Comparison of ENCODE assay signal across 1 cellular context in genomic region chr7:101137651-101138148, GRCh38.
A peak's percentile ranks its signal among the peaks of the same experiment; 100 is the strongest.
TF ChIP-seq lines count a peak whose summit lies in the region.

No MANE protein-coding gene starts in this region.

TF ChIP-seq in HepG2, 621 proteins besides CTCF, POLR2A, EP300 and RAD21 (continued from another document and continues in another):
- TF ChIP-seq, protein P1, sequence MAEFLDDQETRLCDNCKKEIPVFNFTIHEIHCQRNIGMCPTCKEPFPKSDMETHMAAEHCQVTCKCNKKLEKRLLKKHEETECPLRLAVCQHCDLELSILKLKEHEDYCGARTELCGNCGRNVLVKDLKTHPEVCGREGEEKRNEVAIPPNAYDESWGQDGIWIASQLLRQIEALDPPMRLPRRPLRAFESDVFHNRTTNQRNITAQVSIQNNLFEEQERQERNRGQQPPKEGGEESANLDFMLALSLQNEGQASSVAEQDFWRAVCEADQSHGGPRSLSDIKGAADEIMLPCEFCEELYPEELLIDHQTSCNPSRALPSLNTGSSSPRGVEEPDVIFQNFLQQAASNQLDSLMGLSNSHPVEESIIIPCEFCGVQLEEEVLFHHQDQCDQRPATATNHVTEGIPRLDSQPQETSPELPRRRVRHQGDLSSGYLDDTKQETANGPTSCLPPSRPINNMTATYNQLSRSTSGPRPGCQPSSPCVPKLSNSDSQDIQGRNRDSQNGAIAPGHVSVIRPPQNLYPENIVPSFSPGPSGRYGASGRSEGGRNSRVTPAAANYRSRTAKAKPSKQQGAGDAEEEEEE (CRISPR knock-in tag; IDR thresholded peaks at IDR 0.05; ENCODE audit: borderline replicate concordance), result 0 out of 2 replicates have a peak, but pooled peaks have one; percentile 35
- TF ChIP-seq ZNF563 (CRISPR knock-in tag; IDR thresholded peaks at IDR 0.05) (0 out of 2 replicates have a peak, but pooled peaks have one; percentile 12), PRDM15 (CRISPR knock-in tag; IDR thresholded peaks at IDR 0.05) (no peak), GATAD2A (CRISPR knock-in tag; IDR thresholded peaks at IDR 0.05) (no peak), SMAD3 (CRISPR knock-in tag; IDR thresholded peaks at IDR 0.05) (no peak), PTBP1 (IDR thresholded peaks at IDR 0.05; ENCODE audit: low read depth, low read length, poor library complexity, severe bottlenecking) (no peak), ZNF446 (CRISPR knock-in tag; IDR thresholded peaks at IDR 0.05) (0 out of 2 replicates have a peak, but pooled peaks have one; percentile 18), ZNF142 (CRISPR knock-in tag; IDR thresholded peaks at IDR 0.05) (no peak), KDM1A (CRISPR knock-in tag; IDR thresholded peaks at IDR 0.05) (no peak), HNF1B (CRISPR knock-in tag; IDR thresholded peaks at IDR 0.05) (peak; percentile 73), KLF9 (CRISPR knock-in tag; IDR thresholded peaks at IDR 0.05; ENCODE audit: low read depth) (no peak), ZNF501 (CRISPR knock-in tag; IDR thresholded peaks at IDR 0.05) (0 out of 2 replicates have a peak, but pooled peaks have one; percentile 32), ATF5 (CRISPR knock-in tag; IDR thresholded peaks at IDR 0.05; ENCODE audit: low read depth) (no peak), PRDM4 (CRISPR knock-in tag; IDR thresholded peaks at IDR 0.05; ENCODE audit: borderline replicate concordance) (no peak), PLSCR1 (CRISPR knock-in tag; IDR thresholded peaks at IDR 0.05; ENCODE audit: borderline replicate concordance) (peak; percentile 86; the same call in 1 of the 2 replicates), ATAD3A (CRISPR knock-in tag; IDR thresholded peaks at IDR 0.05) (no peak), PAF1 (CRISPR knock-in tag; IDR thresholded peaks at IDR 0.05) (peak; percentile 59; the same call in 1 of the 2 replicates), MAFG (CRISPR knock-in tag; IDR thresholded peaks at IDR 0.05) (no peak), POLR2AphosphoS5 (IDR thresholded peaks at IDR 0.05; ENCODE audit: low read depth, low read length) (peak; percentile 42; the same call in 1 of the 2 replicates), ELF4 (CRISPR knock-in tag; IDR thresholded peaks at IDR 0.05; ENCODE audit: borderline replicate concordance) (no peak), PHF20 (CRISPR knock-in tag; IDR thresholded peaks at IDR 0.05) (no peak), ZNF552 (CRISPR knock-in tag; IDR thresholded peaks at IDR 0.05; ENCODE audit: borderline replicate concordance) (no peak), ZNF619 (CRISPR knock-in tag; IDR thresholded peaks at IDR 0.05) (no peak), ZNF703 (CRISPR knock-in tag; IDR thresholded peaks at IDR 0.05; ENCODE audit: borderline replicate concordance) (no peak), BATF2 (CRISPR knock-in tag; IDR thresholded peaks at IDR 0.05) (no peak), YY1 (IDR thresholded peaks at IDR 0.05; ENCODE audit: insufficient read depth, insufficient replicate concordance, low read depth, low read length) (no peak), RNF2 (conservative IDR thresholded peaks at IDR 0.05; ENCODE audit: low read depth) (no peak)
- TF ChIP-seq, protein P2, sequence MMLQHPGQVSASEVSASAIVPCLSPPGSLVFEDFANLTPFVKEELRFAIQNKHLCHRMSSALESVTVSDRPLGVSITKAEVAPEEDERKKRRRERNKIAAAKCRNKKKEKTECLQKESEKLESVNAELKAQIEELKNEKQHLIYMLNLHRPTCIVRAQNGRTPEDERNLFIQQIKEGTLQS (CRISPR knock-in tag; IDR thresholded peaks at IDR 0.05), result no peak
- TF ChIP-seq, protein P3, sequence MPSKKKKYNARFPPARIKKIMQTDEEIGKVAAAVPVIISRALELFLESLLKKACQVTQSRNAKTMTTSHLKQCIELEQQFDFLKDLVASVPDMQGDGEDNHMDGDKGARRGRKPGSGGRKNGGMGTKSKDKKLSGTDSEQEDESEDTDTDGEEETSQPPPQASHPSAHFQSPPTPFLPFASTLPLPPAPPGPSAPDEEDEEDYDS (CRISPR knock-in tag; IDR thresholded peaks at IDR 0.05), result no peak
- TF ChIP-seq, protein P4, sequence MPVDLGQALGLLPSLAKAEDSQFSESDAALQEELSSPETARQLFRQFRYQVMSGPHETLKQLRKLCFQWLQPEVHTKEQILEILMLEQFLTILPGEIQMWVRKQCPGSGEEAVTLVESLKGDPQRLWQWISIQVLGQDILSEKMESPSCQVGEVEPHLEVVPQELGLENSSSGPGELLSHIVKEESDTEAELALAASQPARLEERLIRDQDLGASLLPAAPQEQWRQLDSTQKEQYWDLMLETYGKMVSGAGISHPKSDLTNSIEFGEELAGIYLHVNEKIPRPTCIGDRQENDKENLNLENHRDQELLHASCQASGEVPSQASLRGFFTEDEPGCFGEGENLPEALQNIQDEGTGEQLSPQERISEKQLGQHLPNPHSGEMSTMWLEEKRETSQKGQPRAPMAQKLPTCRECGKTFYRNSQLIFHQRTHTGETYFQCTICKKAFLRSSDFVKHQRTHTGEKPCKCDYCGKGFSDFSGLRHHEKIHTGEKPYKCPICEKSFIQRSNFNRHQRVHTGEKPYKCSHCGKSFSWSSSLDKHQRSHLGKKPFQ (CRISPR knock-in tag; IDR thresholded peaks at IDR 0.05; ENCODE audit: insufficient replicate concordance), result peak; percentile 1
- TF ChIP-seq, protein P5, sequence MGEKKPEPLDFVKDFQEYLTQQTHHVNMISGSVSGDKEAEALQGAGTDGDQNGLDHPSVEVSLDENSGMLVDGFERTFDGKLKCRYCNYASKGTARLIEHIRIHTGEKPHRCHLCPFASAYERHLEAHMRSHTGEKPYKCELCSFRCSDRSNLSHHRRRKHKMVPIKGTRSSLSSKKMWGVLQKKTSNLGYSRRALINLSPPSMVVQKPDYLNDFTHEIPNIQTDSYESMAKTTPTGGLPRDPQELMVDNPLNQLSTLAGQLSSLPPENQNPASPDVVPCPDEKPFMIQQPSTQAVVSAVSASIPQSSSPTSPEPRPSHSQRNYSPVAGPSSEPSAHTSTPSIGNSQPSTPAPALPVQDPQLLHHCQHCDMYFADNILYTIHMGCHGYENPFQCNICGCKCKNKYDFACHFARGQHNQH (CRISPR knock-in tag; IDR thresholded peaks at IDR 0.05), result no peak
- TF ChIP-seq, protein P6, sequence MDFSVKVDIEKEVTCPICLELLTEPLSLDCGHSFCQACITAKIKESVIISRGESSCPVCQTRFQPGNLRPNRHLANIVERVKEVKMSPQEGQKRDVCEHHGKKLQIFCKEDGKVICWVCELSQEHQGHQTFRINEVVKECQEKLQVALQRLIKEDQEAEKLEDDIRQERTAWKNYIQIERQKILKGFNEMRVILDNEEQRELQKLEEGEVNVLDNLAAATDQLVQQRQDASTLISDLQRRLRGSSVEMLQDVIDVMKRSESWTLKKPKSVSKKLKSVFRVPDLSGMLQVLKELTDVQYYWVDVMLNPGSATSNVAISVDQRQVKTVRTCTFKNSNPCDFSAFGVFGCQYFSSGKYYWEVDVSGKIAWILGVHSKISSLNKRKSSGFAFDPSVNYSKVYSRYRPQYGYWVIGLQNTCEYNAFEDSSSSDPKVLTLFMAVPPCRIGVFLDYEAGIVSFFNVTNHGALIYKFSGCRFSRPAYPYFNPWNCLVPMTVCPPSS (IDR thresholded peaks at IDR 0.05), result no peak
